8 cellular contexts compared by ENCODE assay signal in the genomic region with DNA sequence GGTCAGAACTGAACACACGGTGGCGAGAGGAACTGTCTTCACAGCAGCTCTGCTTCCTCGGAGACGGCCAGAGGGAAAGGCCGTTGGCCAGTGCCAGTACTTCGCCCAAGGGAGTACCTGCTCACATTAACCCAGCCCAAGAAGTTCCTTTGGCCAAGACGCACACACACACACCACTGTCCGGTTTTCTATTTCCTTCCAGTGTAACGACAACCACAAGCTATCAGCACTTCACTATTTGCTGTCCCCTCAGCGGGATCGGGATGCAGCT. TPM values are rescaled to one million over a fixed set of nuclear protein-coding genes. Genes with fewer than 3 reads are reported as not detected.
A peak's percentile ranks its signal among the peaks of the same experiment; 100 is the strongest.
DNase-seq lines count a peak whose midpoint lies in the region; ATAC-seq, FAIRE-seq and TF ChIP-seq lines count a peak whose summit lies in the region.

No MANE protein-coding gene starts in this region.

- no peak for FAIRE-seq in astrocyte (lab: Jason Lieb, UNC)

- H3K9ac ChIP-seq in astrocyte (ENCODE audit: low read length) = peak overlapping the region; percentile 99

- H3K4me3 Mint-ChIP-seq in astrocyte (ENCODE audit: unreplicated experiment) = peak overlapping the region; percentile 93

- peaks cover 61% of the 10 kb centered on the region for H3K79me2 ChIP-seq in astrocyte (ENCODE audit: insufficient read depth, low read length)

- intact Hi-C loops in gastrocnemius medialis (cut with DNase I; ENCODE audit: low total_unique reads) = loop anchor here (1.0 to 2.0 kb wide), 4 partner anchors 9 to 1301 kb away; a partner anchor contains a TSS

- no peaks in the 10 kb centered on the region for H3K27me3 ChIP-seq in astrocyte (ENCODE audit: insufficient read depth, low read length)
- no peaks in the 10 kb centered on the region for H3K27me3 ChIP-seq in gastrocnemius medialis

- H3K27ac ChIP-seq in astrocyte (ENCODE audit: low read depth, low read length) (peak overlapping the region; percentile 98), gastrocnemius medialis (peak overlapping the region; percentile 99 to 100 (median 100))

- H4K20me1 ChIP-seq in astrocyte (ENCODE audit: insufficient read depth, low read length) = peaks cover 33% of the 10 kb centered on the region

- H3K27ac Mint-ChIP-seq in astrocyte (ENCODE audit: unreplicated experiment) = peak overlapping the region; percentile 97

- H3K9me3 ChIP-seq in astrocyte (ENCODE audit: insufficient read depth, low read depth, low read length) = no peaks in the 10 kb centered on the region
- H3K9me3 ChIP-seq in gastrocnemius medialis = no peaks in the 10 kb centered on the region

- H3K4me1 ChIP-seq in astrocyte (ENCODE audit: insufficient read depth, low read length) = peaks cover 9% of the 10 kb centered on the region
- peaks cover 36 to 39% of the 10 kb centered on the region in 2 donors for H3K4me1 ChIP-seq in gastrocnemius medialis

- peaks cover 13% of the 10 kb centered on the region for H3K4me1 Mint-ChIP-seq in astrocyte (ENCODE audit: low read depth, unreplicated experiment)

- H2AFZ ChIP-seq in astrocyte (ENCODE audit: low read depth, low read length) = peak overlapping the region; percentile 94

- peak overlapping the region; percentile 86 for H3K4me2 ChIP-seq in astrocyte (ENCODE audit: low read length)

- no peak for TF ChIP-seq POLR2A in gastrocnemius medialis (IDR thresholded peaks at IDR 0.05)

- peaks cover 5% of the 10 kb centered on the region for H3K36me3 Mint-ChIP-seq in astrocyte (ENCODE audit: low read depth, unreplicated experiment)

- H3K27me3 Mint-ChIP-seq in astrocyte (ENCODE audit: low read depth, unreplicated experiment) = no peaks in the 10 kb centered on the region

- in situ Hi-C loops in gastrocnemius medialis (cut with MboI; ENCODE audit: low sequenced_read_pairs in 4 of 4) = loop anchor here in 1 of 4 donors (25.0 kb wide), 2 partner anchors 957 to 1068 kb away; a partner anchor contains a TSS

- H3K9me3 Mint-ChIP-seq in astrocyte (ENCODE audit: unreplicated experiment) = no peaks in the 10 kb centered on the region

- DNase-seq in EL = peak; percentile 53
- DNase-seq in NCI-H774 (lab: John Stamatoyannopoulos, UW) = peak; percentile 64
- DNase-seq in astrocyte (ENCODE audit: low read depth) = peak; percentile 47
- peak; percentile 37 to 63 for DNase-seq in gastrocnemius medialis
- DNase-seq in NCI-H526 (lab: John Stamatoyannopoulos, UW) = no peak
- DNase-seq in CD1c-positive myeloid dendritic cell (ENCODE audit: extremely low spot score) = no peak

- peak overlapping the region; percentile 90 for H3K4me3 ChIP-seq in astrocyte (ENCODE audit: insufficient read depth, low read depth, low read length)
- H3K4me3 ChIP-seq in iPS-11a (ENCODE audit: low read depth, low read length) = peak overlapping the region; percentile 85
- H3K4me3 ChIP-seq in gastrocnemius medialis = peak overlapping the region; percentile 92 to 100 (median 95)

- TF ChIP-seq CTCF in astrocyte (IDR thresholded peaks at IDR 0.05; ENCODE audit: insufficient read depth, low read depth, low read length) (no peak), gastrocnemius medialis (IDR thresholded peaks at IDR 0.05 in 4 of 5, conservative IDR thresholded peaks at IDR 0.05 in 1 of 5) (no peak)

- H3K36me3 ChIP-seq in astrocyte (ENCODE audit: insufficient read depth, low read length) = no peaks in the 10 kb centered on the region
- no peaks in the 10 kb centered on the region for H3K36me3 ChIP-seq in gastrocnemius medialis

- ATAC-seq in GM21825 (IDR thresholded peaks at IDR 0.05; ENCODE audit: unreplicated experiment) = peak; percentile 14
- ATAC-seq in gastrocnemius medialis = peak; percentile 30 to 35

RNA-seq across cellular contexts. Expression of a gene that starts 0.7 kb away (rescaled TPM):
- total RNA-seq in astrocyte = 80.0 and 80.8 TPM in 2 replicates
- total RNA-seq in gastrocnemius medialis = 10 to 100 TPM; 28.8 to 56.6 (median 39.5) TPM

RNA-seq across cellular contexts. Expression of a gene that starts 9.2 kb away (rescaled TPM):
- total RNA-seq in astrocyte (7.5 and 8.4 TPM in 2 replicates), gastrocnemius medialis (1 to 10 TPM; 3.0 to 6.9 (median 4.7) TPM)

RNA-seq across cellular contexts. Expression of a gene that starts 9.3 kb away (rescaled TPM):
- total RNA-seq in astrocyte (41.0 and 42.9 TPM in 2 replicates), gastrocnemius medialis (10 to 100 TPM in 3 of 4 donors, 1 to 10 TPM in 1; 7.5 to 16.8 (median 13.2) TPM)

RNA-seq across cellular contexts. Expression of a gene that starts 47.7 kb away (rescaled TPM):
- total RNA-seq in astrocyte = 7.1 and 8.8 TPM in 2 replicates
- 10 to 100 TPM in 1 of 4 donors, 1 to 10 TPM in 3; 4.9 to 15.8 (median 7.4) TPM for total RNA-seq in gastrocnemius medialis

RNA-seq across cellular contexts. Expression of a gene that starts 57.4 kb away (rescaled TPM):
- total RNA-seq in astrocyte (3.1 and 4.8 TPM in 2 replicates), gastrocnemius medialis (10 to 100 TPM in 2 of 4 donors, 1 to 10 TPM in 2; 8.8 to 13.9 (median 10.8) TPM)

Comparison
In these comparisons a context has a peak if more than half of its experiments do, and no peak if none do; other contexts are left out.
1. DNase-seq: peak in EL (single experiment), NCI-H774 (single experiment), astrocyte (single experiment) and gastrocnemius medialis (2 of 2); none in NCI-H526 (0 of 2) and CD1c-positive myeloid dendritic cell (single experiment).
2. Peak in every context shown above with its lines, with median percentiles within 50 percentile points of each other: H3K4me3 ChIP-seq.